21 cellular contexts compared by ENCODE assay signal in the genomic region with DNA sequence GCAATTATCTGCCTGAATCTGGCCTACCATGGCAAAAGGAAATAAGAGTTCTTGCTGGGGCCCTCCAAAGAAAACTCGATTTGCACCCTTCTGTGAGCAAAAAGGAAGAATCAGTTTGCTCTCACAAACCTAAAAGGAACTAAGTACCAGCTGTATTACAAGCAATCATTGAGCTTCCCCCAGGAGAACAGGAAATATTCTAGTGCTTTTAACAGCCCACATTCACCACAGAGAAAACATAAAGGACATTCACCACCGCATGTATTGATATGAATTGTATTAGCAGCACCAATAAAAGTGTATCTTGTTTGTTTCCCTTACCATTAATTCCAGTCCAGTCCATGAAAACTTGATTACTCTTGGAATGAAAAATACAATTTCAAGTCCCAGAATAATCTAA.
DNase-seq lines count a peak whose midpoint lies in the region; ATAC-seq, FAIRE-seq and TF ChIP-seq lines count a peak whose summit lies in the region.
"Had no signal": no experiment of that assay in that cellular context is flagged by ENCODE, and none has a peak within 500 bp of the region (broad histone marks: within the 10 kb centered on the region; RNA-seq: fewer than 3 reads in every experiment).

No MANE protein-coding gene starts in this region.

- no peaks in the 10 kb centered on the region for H3K36me3 ChIP-seq in neural progenitor cell

- H3K4me2 ChIP-seq in neural progenitor cell: no peak overlapping the region

- DNase-seq in GM12891 (ENCODE audit: insufficient read length, low spot score) (no peak), T-helper 17 cell (no peak), neural progenitor cell (ENCODE audit: low spot score) (no peak), ecto neural progenitor cell (ENCODE audit: low spot score) (no peak)
- no peak for DNase-seq in activated CD4-positive, CD25-positive, alpha-beta regulatory T cell treated with anti-CD3 and anti-CD28 coated beads, Interleukin-2, amount 50 U/mL, for 72 hours
- DNase-seq: C1 segment of cervical spinal cord; CD4-positive, alpha-beta memory T cell; DMS153; DMS79 treated with DMSO at 0.1 percent for 48 hours; EL; HCEC 1CT; HFFc6 had no signal

- H3K9me3 ChIP-seq in T-helper 17 cell (ENCODE audit: control insufficient read depth, low read length, poor library complexity, severe bottlenecking): no peaks in the 10 kb centered on the region
- H3K9me3 ChIP-seq in neural progenitor cell (ENCODE audit: low read depth): no peaks in the 10 kb centered on the region

- TF ChIP-seq POLR2A in GM12891 (IDR thresholded peaks at IDR 0.05; ENCODE audit: low read depth, low read length): no peak

- no peak overlapping the region for H3K27ac ChIP-seq in neural progenitor cell

- peaks cover 2% of the 10 kb centered on the region for H3K4me1 ChIP-seq in neural progenitor cell

- no peaks in the 10 kb centered on the region for H3K27me3 ChIP-seq in neural progenitor cell

- peak; percentile 13 for FAIRE-seq in GM12891 (lab: Jason Lieb, UNC)
- FAIRE-seq: A204.1, G401.6, GM12892, GM19239, HepG2, HTR-8/SVneo had no signal

- H3K79me2 ChIP-seq in neural progenitor cell (ENCODE audit: low read depth): no peaks in the 10 kb centered on the region

- H3K9me3 Mint-ChIP-seq in neural progenitor cell: no peaks in the 10 kb centered on the region
- H3K9me3 Mint-ChIP-seq: HFFc6 had no signal

- H3K27me3 Mint-ChIP-seq in T-helper 17 cell (no peaks in the 10 kb centered on the region), neural progenitor cell (ENCODE audit: insufficient read depth, low read depth) (no peaks in the 10 kb centered on the region)
- H3K27me3 Mint-ChIP-seq: B cell; CD4-positive, alpha-beta memory T cell had no signal

- peak overlapping the region; percentile 7 for H2AFZ ChIP-seq in neural progenitor cell (replicated peaks)

- H3K36me3 Mint-ChIP-seq in T-helper 17 cell (ENCODE audit: low read depth) (peaks cover 7% of the 10 kb centered on the region), neural progenitor cell (no peaks in the 10 kb centered on the region)

- H4K20me1 ChIP-seq in neural progenitor cell (ENCODE audit: low read depth): no peaks in the 10 kb centered on the region

- H3K4me3 ChIP-seq in neural progenitor cell: no peak overlapping the region

- H3K4me3 Mint-ChIP-seq in T-helper 17 cell (no peak overlapping the region), neural progenitor cell (no peak overlapping the region)
- H3K4me3 Mint-ChIP-seq: B cell; CD4-positive, alpha-beta memory T cell; HFFc6 had no signal

- no peaks in the 10 kb centered on the region for H3F3A ChIP-seq in neural progenitor cell (ENCODE audit: low read depth)

- H3K4me1 Mint-ChIP-seq in T-helper 17 cell (no peaks in the 10 kb centered on the region), neural progenitor cell (peaks cover 9% of the 10 kb centered on the region)
- H3K4me1 Mint-ChIP-seq: B cell had no signal

- ATAC-seq in HG03354 (IDR thresholded peaks at IDR 0.05; ENCODE audit: poor library complexity, severe bottlenecking, unreplicated experiment) (peak; percentile 74), T-helper 17 cell (no peak), GM21515 (IDR thresholded peaks at IDR 0.05; ENCODE audit: unreplicated experiment) (no peak)
- ATAC-seq: HepG2 had no signal

- no peak overlapping the region for H3K9ac ChIP-seq in neural progenitor cell

- H3K27ac Mint-ChIP-seq in T-helper 17 cell (peak overlapping the region; percentile 21), neural progenitor cell (no peak overlapping the region)
- H3K27ac Mint-ChIP-seq: B cell, HFFc6 had no signal

- no peak for TF ChIP-seq CTCF in neural progenitor cell (IDR thresholded peaks at IDR 0.05)

TF ChIP-seq in GM12891, 5 proteins besides CTCF, POLR2A, EP300 and RAD21:
- TF ChIP-seq TAF1 (IDR thresholded peaks at IDR 0.05; ENCODE audit: low read depth, low read length) (no peak), POLR2AphosphoS5 (IDR thresholded peaks at IDR 0.05; ENCODE audit: low read depth, low read length) (no peak), POU2F2 (IDR thresholded peaks at IDR 0.05; ENCODE audit: low read depth, low read length) (no peak), PAX5 (IDR thresholded peaks at IDR 0.05; ENCODE audit: insufficient read depth, low read length, severe bottlenecking) (no peak), SPI1 (IDR thresholded peaks at IDR 0.05; ENCODE audit: low read depth, low read length) (no peak)
TF ChIP-seq in GM12891: peak in this region for 0.
